Comparison of ENCODE assay signal across 1 cellular context in the genomic region with DNA sequence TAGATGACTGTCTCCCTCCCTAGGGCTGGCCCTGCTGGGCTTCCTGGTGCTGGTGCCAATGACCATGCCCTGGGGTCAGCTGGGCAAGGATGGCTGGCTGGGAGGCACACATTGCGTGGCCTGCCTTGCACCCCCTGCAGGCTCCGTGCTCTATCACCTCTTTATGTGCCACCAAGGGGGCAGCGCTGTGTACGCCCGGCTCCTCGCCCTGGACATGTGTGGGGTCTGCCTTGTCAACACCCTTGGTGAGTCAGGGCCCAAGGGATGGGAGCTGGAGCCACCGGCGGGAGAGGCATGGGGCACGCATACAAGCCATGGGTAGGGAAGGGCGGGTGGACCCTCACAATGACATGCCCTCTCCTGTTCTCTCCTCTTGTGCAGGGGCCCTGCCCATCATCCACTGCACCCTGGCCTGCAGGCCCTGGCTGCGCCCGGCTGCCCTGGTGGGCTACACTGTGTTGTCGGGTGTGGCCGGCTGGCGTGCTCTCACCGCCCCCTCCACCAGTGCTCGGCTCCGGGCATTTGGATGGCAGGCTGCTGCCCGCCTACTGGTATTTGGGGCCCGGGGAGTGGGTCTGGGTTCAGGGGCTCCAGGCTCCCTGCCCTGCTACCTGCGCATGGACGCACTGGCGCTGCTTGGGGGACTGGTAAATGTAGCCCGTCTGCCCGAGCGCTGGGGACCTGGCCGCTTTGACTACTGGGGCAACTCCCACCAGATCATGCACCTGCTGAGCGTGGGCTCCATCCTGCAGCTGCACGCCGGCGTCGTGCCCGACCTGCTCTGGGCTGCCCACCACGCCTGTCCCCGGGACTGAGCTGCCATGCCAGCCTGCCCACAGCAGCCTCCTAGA.
TF ChIP-seq lines count a peak whose summit lies in the region.

No MANE protein-coding gene starts in this region.

TF ChIP-seq in GM12878, 131 proteins besides CTCF, POLR2A, EP300 and RAD21:
- TF ChIP-seq PML (IDR thresholded peaks at IDR 0.05; ENCODE audit: low read length), result peak; percentile 14; the same call in 1 of the 2 replicates
- TF ChIP-seq GATAD2B (conservative IDR thresholded peaks at IDR 0.05; ENCODE audit: low read depth), result no peak
TF ChIP-seq in GM12878: peak in this region for 1.
